Comparison of ENCODE assay signal across 18 cellular contexts in the genomic region with DNA sequence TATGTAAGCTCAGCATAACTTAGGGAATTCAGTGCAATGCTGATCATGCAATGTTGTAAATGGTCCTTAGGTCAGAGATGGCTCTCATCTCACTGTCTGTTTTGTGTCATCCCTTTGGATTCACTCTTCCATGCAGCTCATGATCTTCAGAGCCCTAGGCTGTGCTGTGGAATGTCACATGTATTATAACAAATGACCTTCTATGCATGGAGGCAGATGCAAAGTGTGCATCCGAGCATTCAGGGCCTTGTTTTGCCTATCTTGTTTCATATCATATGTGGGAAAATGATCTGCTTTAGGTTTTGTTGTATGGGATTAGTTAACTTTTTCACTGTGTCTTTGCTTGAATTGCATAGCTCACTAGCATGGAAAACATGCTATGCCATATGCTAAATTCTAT. TPM values are rescaled to one million over a fixed set of nuclear protein-coding genes. Genes with fewer than 3 reads are reported as not detected.
"Had no signal": no experiment of that assay in that cellular context is flagged by ENCODE, and none has a peak within 500 bp of the region (broad histone marks: within the 10 kb centered on the region; RNA-seq: fewer than 3 reads in every experiment).

No MANE protein-coding gene starts in this region.

- DNase-seq: effector memory CD8-positive, alpha-beta T cell; esophagus squamous epithelium; foreskin fibroblast; head of caudate nucleus; mammary epithelial cell; mucosa of descending colon; naive thymus-derived CD8-positive, alpha-beta T cell; posterior cingulate gyrus; sigmoid colon; stimulated activated CD4-positive, alpha-beta T cell treated with anti-CD3 and anti-CD28 coated beads, Interleukin-2, amount 100 ng/mL, for 24 hours; stimulated activated CD4-positive, alpha-beta T cell treated with anti-CD3 and anti-CD28 coated beads, Interleukin-4, amount 100 ng/mL, for 4 hours; stimulated activated naive B cell treated with anti-CD40 and anti-IgM and Interleukin-4, amounts not matched to agents 10 μg/mL and 1 μg/mL and 100 μg/mL, for 72 hours; stimulated activated naive CD8-positive, alpha-beta T cell treated with anti-CD3 and anti-CD28 coated beads, Interleukin-15, amount 100 ng/mL, for 72 hours; testis had no signal

- H2AFZ ChIP-seq: hepatocyte had no signal

- H3K36me3 ChIP-seq: esophagus squamous epithelium, sigmoid colon, tibial nerve had no signal

- H3K27me3 ChIP-seq: esophagus squamous epithelium, hepatocyte, sigmoid colon, testis, tibial nerve had no signal

- ATAC-seq: effector memory CD8-positive, alpha-beta T cell; mucosa of descending colon; naive thymus-derived CD8-positive, alpha-beta T cell; stimulated activated naive B cell treated with anti-CD40 and anti-IgM and Interleukin-4, amounts not matched to agents 10 μg/mL and 1 μg/mL and 100 μg/mL, for 72 hours; stimulated activated naive CD8-positive, alpha-beta T cell treated with anti-CD3 and anti-CD28 coated beads, Interleukin-15, amount 100 ng/mL, for 72 hours had no signal

- H3K27ac ChIP-seq: esophagus squamous epithelium, hepatocyte, sigmoid colon, skin epidermis, testis, tibial nerve had no signal

- H3K4me1 ChIP-seq: esophagus squamous epithelium, sigmoid colon, testis had no signal

- H3K9me3 ChIP-seq: esophagus squamous epithelium, mucosa of descending colon, sigmoid colon, testis, tibial nerve had no signal

- H3K4me3 ChIP-seq: esophagus squamous epithelium, hepatocyte, mucosa of descending colon, sigmoid colon, skin epidermis, testis, tibial nerve had no signal

RNA-seq across cellular contexts. Expression of a gene that starts 40.6 kb away (rescaled TPM):
- total RNA-seq: naive thymus-derived CD8-positive, alpha-beta T cell; pulmonary artery endothelial cell had no signal
- polyA plus RNA-seq: naive thymus-derived CD8-positive, alpha-beta T cell had no signal
